ENCODE assay signal across 10 cellular contexts in the genomic region with DNA sequence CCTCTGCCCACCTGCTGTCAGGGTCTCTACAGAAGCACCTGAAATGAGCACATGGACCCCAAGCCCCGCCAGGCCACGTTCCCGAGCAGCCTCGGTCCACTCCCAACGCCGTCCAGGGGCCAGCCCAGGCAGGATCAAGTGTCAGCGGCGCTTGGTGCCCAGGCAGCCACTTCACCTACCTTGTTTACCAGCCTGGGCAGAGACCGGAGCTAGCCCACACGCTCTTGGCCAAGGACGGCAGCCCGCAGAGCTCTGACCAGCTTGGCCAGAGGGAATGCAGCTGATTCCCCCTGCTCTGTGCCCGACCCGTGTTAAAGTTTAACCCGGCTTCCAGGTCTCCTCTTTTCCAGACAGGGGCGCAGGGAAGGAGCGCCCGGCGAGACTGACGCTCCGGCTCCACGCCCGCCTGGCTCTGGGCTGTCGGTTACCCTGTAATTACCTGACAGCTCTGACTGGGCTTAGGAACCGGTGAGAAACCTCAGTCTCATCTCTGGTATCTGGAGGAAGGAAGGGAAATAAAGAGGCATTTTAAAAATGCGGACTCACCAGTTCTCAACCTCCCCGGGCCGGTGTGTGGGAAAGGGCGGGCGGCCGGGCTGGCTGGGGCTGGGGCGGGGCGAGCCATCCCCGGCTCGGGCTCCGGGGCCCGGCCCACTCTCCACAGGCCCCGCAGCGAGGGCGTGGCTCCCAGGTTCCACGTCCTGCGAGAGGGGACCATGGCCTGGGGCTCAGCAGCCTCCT. TPM values are rescaled to one million over a fixed set of nuclear protein-coding genes. Genes with fewer than 3 reads are reported as not detected.
DNase-seq lines count a peak whose midpoint lies in the region; ATAC-seq, FAIRE-seq and TF ChIP-seq lines count a peak whose summit lies in the region.
"Had no signal": no experiment of that assay in that cellular context is flagged by ENCODE, and none has a peak within 500 bp of the region (broad histone marks: within the 10 kb centered on the region; RNA-seq: fewer than 3 reads in every experiment).

No MANE protein-coding gene starts in this region.

- no peaks in the 10 kb centered on the region for H3K36me3 Mint-ChIP-seq in activated CD4-positive, alpha-beta T cell treated with anti-CD3 and anti-CD28 coated beads, Interleukin-2, amount 10 ng/mL, durations not matched to agents 24 days and 14 days (ENCODE audit: low read depth)

- peak overlapping the region in 2 of 3 donors; percentile 46 to 57 for H3K4me3 ChIP-seq in breast epithelium
- H3K4me3 ChIP-seq in skin epidermis: peak overlapping the region; percentile 18 to 42 (median 23)

- H3K36me3 ChIP-seq in breast epithelium: no peaks in the 10 kb centered on the region

- intact Hi-C loops in breast epithelium (cut with DNase I; ENCODE audit: low total_unique reads): no loop called here
- intact Hi-C loops in activated CD4-positive, alpha-beta T cell treated with anti-CD3 and anti-CD28 coated beads, Interleukin-2, amount 10 ng/mL, durations not matched to agents 24 days and 14 days (cut with micrococcal nuclease): no loop called here

- peaks cover 35% of the 10 kb centered on the region for H3K27me3 Mint-ChIP-seq in activated CD4-positive, alpha-beta T cell treated with anti-CD3 and anti-CD28 coated beads, Interleukin-2, amount 10 ng/mL, durations not matched to agents 24 days and 14 days

- FAIRE-seq in D721Med (lab: Jason Lieb, UNC): no peak

- H3K4me1 Mint-ChIP-seq in activated CD4-positive, alpha-beta T cell treated with anti-CD3 and anti-CD28 coated beads, Interleukin-2, amount 10 ng/mL, durations not matched to agents 24 days and 14 days: peaks cover 21% of the 10 kb centered on the region

- H3K27ac ChIP-seq in breast epithelium (peak overlapping the region; percentile 91 to 95), skin epidermis (peak overlapping the region in 20 of 21 experiments; percentile 43 to 94 (median 84))

- H3K27ac Mint-ChIP-seq in activated CD4-positive, alpha-beta T cell treated with anti-CD3 and anti-CD28 coated beads, Interleukin-2, amount 10 ng/mL, durations not matched to agents 24 days and 14 days: no peak overlapping the region

- no peak overlapping the region for H3K4me3 Mint-ChIP-seq in activated CD4-positive, alpha-beta T cell treated with anti-CD3 and anti-CD28 coated beads, Interleukin-2, amount 10 ng/mL, durations not matched to agents 24 days and 14 days

- no peaks in the 10 kb centered on the region for H3K9me3 Mint-ChIP-seq in activated CD4-positive, alpha-beta T cell treated with anti-CD3 and anti-CD28 coated beads, Interleukin-2, amount 10 ng/mL, durations not matched to agents 24 days and 14 days

- ATAC-seq in GM18907 (IDR thresholded peaks at IDR 0.05; ENCODE audit: unreplicated experiment) (no peak), GM18867 (IDR thresholded peaks at IDR 0.05; ENCODE audit: unreplicated experiment) (no peak)

- peaks cover 0 to 1% of the 10 kb centered on the region in 2 donors for H3K4me1 ChIP-seq in breast epithelium

- H3K27me3 ChIP-seq in breast epithelium: no peaks in the 10 kb centered on the region

- no peak for TF ChIP-seq CTCF in breast epithelium (IDR thresholded peaks at IDR 0.05)
- TF ChIP-seq CTCF in D721Med (IDR thresholded peaks at IDR 0.05; ENCODE audit: insufficient read depth, missing control alignments): no peak

- peak; percentile 49 for TF ChIP-seq POLR2A in breast epithelium (IDR thresholded peaks at IDR 0.05)

- DNase-seq in HuH-7.5 (ENCODE audit: low spot score) (peak; percentile 89), breast epithelium (ENCODE audit: low spot score in 2 of 2) (peak; percentile 68 to 79), kidney glomerular epithelial cell (lab: John Stamatoyannopoulos, UW) (peak; percentile 83), D721Med (ENCODE audit: insufficient read length, low spot score) (no peak)
- DNase-seq in activated CD4-positive, alpha-beta T cell treated with anti-CD3 and anti-CD28 coated beads, Interleukin-2, amount 10 ng/mL, durations not matched to agents 24 days and 14 days: no peak
- DNase-seq: activated effector memory CD4-positive, alpha-beta T cell treated with Interleukin-2 at 50 U/mL for 16 hours; NCI-H2081 treated with DMSO at 0.1 percent for 48 hours had no signal

- no peaks in the 10 kb centered on the region for H3K9me3 ChIP-seq in breast epithelium

RNA-seq across cellular contexts. Expression of a gene that starts 4.6 kb away (rescaled TPM):
- total RNA-seq in breast epithelium: 10 to 100 TPM; 15.7 to 36.1 (median 35.1) TPM
- 0.58 and 1.7 TPM in 2 replicates for total RNA-seq in activated CD4-positive, alpha-beta T cell treated with anti-CD3 and anti-CD28 coated beads, Interleukin-2, amount 10 ng/mL, durations not matched to agents 24 days and 14 days

Comparison
In these comparisons a context has a peak if more than half of its experiments do, and no peak if none do; other contexts are left out.
1. DNase-seq: peak in HuH-7.5 (single experiment), breast epithelium (2 of 2) and kidney glomerular epithelial cell (single experiment); none in activated CD4-positive, alpha-beta T cell treated with anti-CD3 and anti-CD28 coated beads, Interleukin-2, amount 10 ng/mL, durations not matched to agents 24 days and 14 days (single experiment) and D721Med (single experiment).